In genomic region chr6:165820407-165820806, GRCh38 we compare ENCODE assay signal across 16 cellular contexts.
"Had no signal": no experiment of that assay in that cellular context is flagged by ENCODE, and none has a peak within 500 bp of the region (broad histone marks: within the 10 kb centered on the region; RNA-seq: fewer than 3 reads in every experiment).

No MANE protein-coding gene starts in this region.

- H3K4me1 ChIP-seq: foreskin keratinocyte, right atrium auricular region, sigmoid colon, testis, tibial nerve, upper lobe of right lung, vagina had no signal

- H3K27ac Mint-ChIP-seq: dendritic cell treated with granulocyte-macrophage colony-stimulating factor and Interleukin-4, amounts not matched to agents 40 ng/mL and 50 ng/mL, for 4 days; effector memory CD8-positive, alpha-beta T cell; naive thymus-derived CD8-positive, alpha-beta T cell; stimulated activated naive B cell treated with anti-CD40 and anti-IgM and Interleukin-4, amounts not matched to agents 10 μg/mL and 1 μg/mL and 100 μg/mL, for 72 hours; stimulated activated naive CD8-positive, alpha-beta T cell treated with anti-CD3 and anti-CD28 coated beads, Interleukin-15, amount 100 ng/mL, for 72 hours had no signal

- H3K4me1 Mint-ChIP-seq: stimulated activated naive B cell treated with anti-CD40 and anti-IgM and Interleukin-4, amounts not matched to agents 10 μg/mL and 1 μg/mL and 100 μg/mL, for 72 hours had no signal

- H3K36me3 Mint-ChIP-seq: naive thymus-derived CD8-positive, alpha-beta T cell; stimulated activated naive B cell treated with anti-CD40 and anti-IgM and Interleukin-4, amounts not matched to agents 10 μg/mL and 1 μg/mL and 100 μg/mL, for 72 hours had no signal

- H3K27ac ChIP-seq: foreskin keratinocyte, ovary, right atrium auricular region, sigmoid colon, skin epidermis, testis, tibial nerve, upper lobe of right lung, vagina had no signal

- DNase-seq: effector memory CD8-positive, alpha-beta T cell; foreskin keratinocyte; naive thymus-derived CD8-positive, alpha-beta T cell; ovary; sigmoid colon; stimulated activated CD4-positive, alpha-beta T cell treated with anti-CD3 and anti-CD28 coated beads, Interleukin-2, amount 100 ng/mL, for 24 hours; stimulated activated CD4-positive, alpha-beta T cell treated with anti-CD3 and anti-CD28 coated beads, Interleukin-4, amount 100 ng/mL, for 4 hours; stimulated activated naive B cell treated with anti-CD40 and anti-IgM and Interleukin-4, amounts not matched to agents 10 μg/mL and 1 μg/mL and 100 μg/mL, for 72 hours; stimulated activated naive CD8-positive, alpha-beta T cell treated with anti-CD3 and anti-CD28 coated beads, Interleukin-15, amount 100 ng/mL, for 72 hours; testis; upper lobe of right lung had no signal

- H3K27me3 ChIP-seq: foreskin keratinocyte, ovary, right atrium auricular region, testis, upper lobe of right lung, vagina had no signal

- ATAC-seq: effector memory CD8-positive, alpha-beta T cell; foreskin keratinocyte; naive thymus-derived CD8-positive, alpha-beta T cell; stimulated activated naive B cell treated with anti-CD40 and anti-IgM and Interleukin-4, amounts not matched to agents 10 μg/mL and 1 μg/mL and 100 μg/mL, for 72 hours; stimulated activated naive CD8-positive, alpha-beta T cell treated with anti-CD3 and anti-CD28 coated beads, Interleukin-15, amount 100 ng/mL, for 72 hours; upper lobe of right lung had no signal

- H3K9me3 Mint-ChIP-seq: dendritic cell treated with granulocyte-macrophage colony-stimulating factor and Interleukin-4, amounts not matched to agents 40 ng/mL and 50 ng/mL, for 4 days; effector memory CD8-positive, alpha-beta T cell; naive thymus-derived CD8-positive, alpha-beta T cell; stimulated activated naive B cell treated with anti-CD40 and anti-IgM and Interleukin-4, amounts not matched to agents 10 μg/mL and 1 μg/mL and 100 μg/mL, for 72 hours; stimulated activated naive CD8-positive, alpha-beta T cell treated with anti-CD3 and anti-CD28 coated beads, Interleukin-15, amount 100 ng/mL, for 72 hours had no signal

- H3K36me3 ChIP-seq: ovary, right atrium auricular region, sigmoid colon, tibial nerve, upper lobe of right lung, vagina had no signal

- H3K4me3 ChIP-seq: ovary, right atrium auricular region, sigmoid colon, skin epidermis, testis, tibial nerve, upper lobe of right lung, vagina had no signal

- H3K9me3 ChIP-seq: ovary, right atrium auricular region, sigmoid colon, testis, tibial nerve, upper lobe of right lung, vagina had no signal

- H3K4me3 Mint-ChIP-seq: dendritic cell treated with granulocyte-macrophage colony-stimulating factor and Interleukin-4, amounts not matched to agents 40 ng/mL and 50 ng/mL, for 4 days; effector memory CD8-positive, alpha-beta T cell; stimulated activated naive B cell treated with anti-CD40 and anti-IgM and Interleukin-4, amounts not matched to agents 10 μg/mL and 1 μg/mL and 100 μg/mL, for 72 hours; stimulated activated naive CD8-positive, alpha-beta T cell treated with anti-CD3 and anti-CD28 coated beads, Interleukin-15, amount 100 ng/mL, for 72 hours had no signal
